In the genomic region with DNA sequence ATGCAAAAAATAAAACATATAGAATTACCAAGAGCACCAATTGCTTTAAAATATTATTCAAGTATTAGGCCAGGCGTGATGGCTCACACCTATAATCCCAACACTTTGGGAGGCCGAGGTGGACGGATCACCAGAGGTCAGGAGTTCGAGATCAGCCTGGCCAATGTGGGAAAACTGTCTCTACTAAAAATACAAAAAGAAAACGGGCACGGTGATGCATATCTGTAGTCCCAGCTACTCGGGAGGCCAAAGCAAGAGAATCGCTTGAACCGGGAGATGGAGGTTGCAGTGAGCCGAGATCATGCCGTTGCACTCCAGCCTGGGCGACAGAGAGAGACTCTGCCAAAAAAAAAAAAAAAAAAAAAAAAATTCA, we compare ENCODE assay signal across 2 cellular contexts. TPM values are rescaled to one million over a fixed set of nuclear protein-coding genes. Genes with fewer than 3 reads are reported as not detected.
"Had no signal": no experiment of that assay in that cellular context is flagged by ENCODE, and none has a peak within 500 bp of the region (broad histone marks: within the 10 kb centered on the region; RNA-seq: fewer than 3 reads in every experiment).

No MANE protein-coding gene starts in this region.

RNA-seq across cellular contexts. Expression of a gene that starts 55.3 kb away (rescaled TPM):
- total RNA-seq: HT-29, SJCRH30 had no signal
